In the genomic region with DNA sequence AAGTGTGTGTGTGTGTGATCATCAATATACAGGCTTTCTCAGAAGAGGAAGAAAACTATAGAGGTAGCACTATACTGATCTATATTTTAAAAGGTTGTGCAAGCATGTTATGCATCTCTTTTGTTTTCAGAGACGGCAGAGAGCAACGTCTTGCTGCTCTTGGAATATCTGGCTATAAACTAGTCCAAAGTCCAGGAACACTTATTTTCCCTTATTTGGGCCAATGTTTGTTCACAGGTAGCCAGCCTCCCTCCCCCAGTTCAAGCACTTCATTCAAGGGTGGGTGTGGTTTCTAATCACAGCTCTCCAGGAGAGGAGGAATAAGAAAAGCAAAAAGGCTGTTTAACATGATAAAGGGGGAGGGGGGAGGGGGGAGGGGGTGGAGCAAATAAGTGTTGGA, we compare ENCODE assay signal across 14 cellular contexts. TPM values are rescaled to one million over a fixed set of nuclear protein-coding genes. Genes with fewer than 3 reads are reported as not detected.
DNase-seq lines count a peak whose midpoint lies in the region; ATAC-seq and TF ChIP-seq lines count a peak whose summit lies in the region.
"Had no signal": no experiment of that assay in that cellular context is flagged by ENCODE, and none has a peak within 500 bp of the region (broad histone marks: within the 10 kb centered on the region; RNA-seq: fewer than 3 reads in every experiment).

No MANE protein-coding gene starts in this region.

- no TSS peak for BruUV-seq in PC-3 (replicated peaks; lab: Mats Ljungman, UMichigan)

- no peak for TF ChIP-seq CTCF in PC-3 (conservative IDR thresholded peaks at IDR 0.05; ENCODE audit: low read depth, low read length)
- TF ChIP-seq CTCF in left lung (IDR thresholded peaks at IDR 0.05), result no peak

- DNase-seq in NCI-H82 (lab: John Stamatoyannopoulos, UW) (peak; percentile 29), NCI-H82 treated with DMSO at 0.1 percent for 48 hours (lab: John Stamatoyannopoulos, UW; ENCODE audit: unreplicated experiment) (no peak), PC-3 (no peak), left lung (peak in 1 of 2 donors; percentile 62), globus pallidus (ENCODE audit: low spot score) (no peak), NCI-H2081 (lab: John Stamatoyannopoulos, UW) (no peak)
- DNase-seq: activated CD4-positive, alpha-beta T cell treated with anti-CD3 and anti-CD28 coated beads for 1 hour; central memory CD4-positive, alpha-beta T cell; EL; NCI-H226; SJCRH30; stimulated activated CD4-positive, alpha-beta T cell treated with anti-CD3 and anti-CD28 coated beads, Interleukin-2, amount 100 ng/mL, for 24 hours had no signal

- H3F3A ChIP-seq in PC-3 (ENCODE audit: low read length, unreplicated experiment), result no peaks in the 10 kb centered on the region

- H3K36me3 ChIP-seq in PC-3 (ENCODE audit: low read depth, low read length) (no peaks in the 10 kb centered on the region), left lung (peaks cover 0 to 51% of the 10 kb centered on the region in 2 donors)
- H3K36me3 ChIP-seq: SJCRH30 had no signal

- no peak overlapping the region for H3K27ac ChIP-seq in PC-3 (ENCODE audit: low read length)
- peak overlapping the region in 1 of 2 donors; percentile 49 for H3K27ac ChIP-seq in left lung
- H3K27ac ChIP-seq: SJCRH30 had no signal

- H3K4me1 ChIP-seq in PC-3 (ENCODE audit: insufficient read depth, low read length) (peaks cover 14% of the 10 kb centered on the region; the same call in 1 of the 2 replicates), left lung (peaks cover 1 to 56% of the 10 kb centered on the region in 2 donors)
- H3K4me1 ChIP-seq: SJCRH30 had no signal

- H3K4me2 ChIP-seq in PC-3 (ENCODE audit: low read length), result peak overlapping the region; percentile 37; the same call in 1 of the 2 replicates

- no peak overlapping the region for H2AFZ ChIP-seq in PC-3 (ENCODE audit: low read length)

- ATAC-seq in PC-3 (no peak), left lung (peak; percentile 3), HG02840 (IDR thresholded peaks at IDR 0.05; ENCODE audit: low FRiP score, unreplicated experiment) (no peak), HG03039 (IDR thresholded peaks at IDR 0.05; ENCODE audit: unreplicated experiment) (no peak)

- H3K4me3 ChIP-seq in PC-3 (ENCODE audit: low read length) (no peak overlapping the region), left lung (no peak overlapping the region)
- H3K4me3 ChIP-seq: SJCRH30 had no signal

- H3K9ac ChIP-seq in PC-3 (ENCODE audit: low read length), result no peak overlapping the region

- H3K79me2 ChIP-seq in PC-3 (ENCODE audit: low read length), result peaks cover 59% of the 10 kb centered on the region

- H4K20me1 ChIP-seq in PC-3 (ENCODE audit: low read length), result no peaks in the 10 kb centered on the region

- intact Hi-C loops in PC-3 (cut with micrococcal nuclease), result no loop called here
- intact Hi-C loops in left lung (cut with DNase I), result loop anchor here in 1 of 2 donors (10.0 kb wide), 2 partner anchors 209 to 269 kb away; no protein-coding TSS in a partner anchor

- H3K9me3 ChIP-seq in PC-3 (ENCODE audit: low read length), result no peaks in the 10 kb centered on the region
- H3K9me3 ChIP-seq in left lung, result no peaks in the 10 kb centered on the region
- H3K9me3 ChIP-seq: SJCRH30 had no signal

- POLR2A ChIA-PET in PC-3 (lab: Charles Lee; ENCODE audit: unreplicated experiment), result no interaction called here

- H3K27me3 ChIP-seq in PC-3 (ENCODE audit: low read length) (no peaks in the 10 kb centered on the region), left lung (peaks cover 0 to 10% of the 10 kb centered on the region in 2 donors)
- H3K27me3 ChIP-seq: SJCRH30 had no signal

- no peaks in the 10 kb centered on the region for H3K9me2 ChIP-seq in PC-3 (replicated peaks; ENCODE audit: low read length)

- CTCF ChIA-PET in PC-3 (lab: Charles Lee), result no interaction called here

RNA-seq across cellular contexts. Expression of a gene that starts 4.2 kb away (rescaled TPM):
- 7.2 and 7.5 TPM in 2 replicates for total RNA-seq in PC-3 (2014; rRNA removed)
- total RNA-seq in left lung, result 10 to 100 TPM; 31.9 to 33.8 TPM

RNA-seq across cellular contexts. Expression of a gene that starts 54.1 kb away (rescaled TPM):
- total RNA-seq in PC-3 (2014; rRNA removed), result 14.7 and 19.2 TPM in 2 replicates
- total RNA-seq in left lung, result 10 to 100 TPM; 20.6 to 33.2 TPM
